Comparison of ENCODE assay signal across 1 cellular context in the genomic region with DNA sequence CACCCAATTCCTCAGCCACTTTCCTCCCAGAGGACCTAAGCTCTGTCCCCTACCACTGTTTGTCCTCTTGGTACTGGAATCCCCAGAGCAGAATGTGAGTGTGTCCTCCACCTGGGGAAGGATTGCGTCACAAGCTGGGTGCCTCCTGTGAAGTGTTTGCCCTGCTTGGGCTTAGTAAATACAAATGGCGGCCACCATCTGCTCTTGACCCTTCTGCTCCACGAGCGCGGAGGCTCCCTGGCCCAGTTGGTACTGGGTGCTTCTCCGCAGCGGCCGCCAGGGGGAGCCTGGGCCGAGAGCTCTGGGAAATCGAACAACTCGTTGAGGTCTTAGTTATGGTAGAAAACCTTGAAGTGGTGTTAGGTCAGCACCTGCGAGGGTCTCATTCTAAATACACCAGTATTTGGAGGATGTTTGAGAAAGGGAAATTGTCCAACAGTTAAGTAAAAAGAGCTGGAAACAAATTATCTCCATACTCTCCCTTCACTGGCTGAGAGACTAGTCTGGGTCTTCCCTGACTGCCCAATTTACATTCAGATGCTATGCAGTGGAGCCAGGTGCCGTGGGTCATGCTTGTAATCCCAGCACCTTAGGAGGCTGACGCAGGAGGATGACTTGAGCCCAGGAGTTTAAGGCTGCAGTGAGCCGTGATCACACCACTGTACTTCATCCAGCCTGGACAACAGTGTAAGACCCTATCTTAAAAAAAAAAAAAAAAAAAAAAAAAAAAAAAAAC.
TF ChIP-seq lines count a peak whose summit lies in the region.

No MANE protein-coding gene starts in this region.

TF ChIP-seq in HepG2, 621 proteins besides CTCF, POLR2A, EP300 and RAD21 (continued from another document and continues in another):
- TF ChIP-seq, protein P1, sequence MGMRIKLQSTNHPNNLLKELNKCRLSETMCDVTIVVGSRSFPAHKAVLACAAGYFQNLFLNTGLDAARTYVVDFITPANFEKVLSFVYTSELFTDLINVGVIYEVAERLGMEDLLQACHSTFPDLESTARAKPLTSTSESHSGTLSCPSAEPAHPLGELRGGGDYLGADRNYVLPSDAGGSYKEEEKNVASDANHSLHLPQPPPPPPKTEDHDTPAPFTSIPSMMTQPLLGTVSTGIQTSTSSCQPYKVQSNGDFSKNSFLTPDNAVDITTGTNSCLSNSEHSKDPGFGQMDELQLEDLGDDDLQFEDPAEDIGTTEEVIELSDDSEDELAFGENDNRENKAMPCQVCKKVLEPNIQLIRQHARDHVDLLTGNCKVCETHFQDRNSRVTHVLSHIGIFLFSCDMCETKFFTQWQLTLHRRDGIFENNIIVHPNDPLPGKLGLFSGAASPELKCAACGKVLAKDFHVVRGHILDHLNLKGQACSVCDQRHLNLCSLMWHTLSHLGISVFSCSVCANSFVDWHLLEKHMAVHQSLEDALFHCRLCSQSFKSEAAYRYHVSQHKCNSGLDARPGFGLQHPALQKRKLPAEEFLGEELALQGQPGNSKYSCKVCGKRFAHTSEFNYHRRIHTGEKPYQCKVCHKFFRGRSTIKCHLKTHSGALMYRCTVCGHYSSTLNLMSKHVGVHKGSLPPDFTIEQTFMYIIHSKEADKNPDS (CRISPR knock-in tag; IDR thresholded peaks at IDR 0.05), result no peak
- TF ChIP-seq NR2C2 (CRISPR knock-in tag; IDR thresholded peaks at IDR 0.05; ENCODE audit: borderline replicate concordance), result peak; percentile 91
- peak; percentile 70 for TF ChIP-seq GATAD1 (CRISPR knock-in tag; IDR thresholded peaks at IDR 0.05)
- TF ChIP-seq ZNF616 (CRISPR knock-in tag; IDR thresholded peaks at IDR 0.05; ENCODE audit: low read depth), result peak; percentile 50; the same call in 1 of the 2 replicates
- no peak for TF ChIP-seq ZNF850 (CRISPR knock-in tag; conservative IDR thresholded peaks at IDR 0.05)
- TF ChIP-seq, protein P2, sequence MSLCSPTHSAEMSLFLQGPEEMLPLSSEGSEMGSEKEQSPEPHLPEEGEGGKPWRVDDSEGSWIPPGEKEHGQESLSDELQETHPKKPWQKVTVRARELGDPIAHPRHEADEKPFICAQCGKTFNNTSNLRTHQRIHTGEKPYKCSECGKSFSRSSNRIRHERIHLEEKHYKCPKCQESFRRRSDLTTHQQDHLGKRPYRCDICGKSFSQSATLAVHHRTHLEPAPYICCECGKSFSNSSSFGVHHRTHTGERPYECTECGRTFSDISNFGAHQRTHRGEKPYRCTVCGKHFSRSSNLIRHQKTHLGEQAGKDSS (CRISPR knock-in tag; IDR thresholded peaks at IDR 0.05; ENCODE audit: borderline replicate concordance, low read depth), result peak; percentile 86; the same call in 1 of the 2 replicates
- TF ChIP-seq U2AF2 (IDR thresholded peaks at IDR 0.05; ENCODE audit: low read depth, low read length), result no peak
- TF ChIP-seq, protein P3, sequence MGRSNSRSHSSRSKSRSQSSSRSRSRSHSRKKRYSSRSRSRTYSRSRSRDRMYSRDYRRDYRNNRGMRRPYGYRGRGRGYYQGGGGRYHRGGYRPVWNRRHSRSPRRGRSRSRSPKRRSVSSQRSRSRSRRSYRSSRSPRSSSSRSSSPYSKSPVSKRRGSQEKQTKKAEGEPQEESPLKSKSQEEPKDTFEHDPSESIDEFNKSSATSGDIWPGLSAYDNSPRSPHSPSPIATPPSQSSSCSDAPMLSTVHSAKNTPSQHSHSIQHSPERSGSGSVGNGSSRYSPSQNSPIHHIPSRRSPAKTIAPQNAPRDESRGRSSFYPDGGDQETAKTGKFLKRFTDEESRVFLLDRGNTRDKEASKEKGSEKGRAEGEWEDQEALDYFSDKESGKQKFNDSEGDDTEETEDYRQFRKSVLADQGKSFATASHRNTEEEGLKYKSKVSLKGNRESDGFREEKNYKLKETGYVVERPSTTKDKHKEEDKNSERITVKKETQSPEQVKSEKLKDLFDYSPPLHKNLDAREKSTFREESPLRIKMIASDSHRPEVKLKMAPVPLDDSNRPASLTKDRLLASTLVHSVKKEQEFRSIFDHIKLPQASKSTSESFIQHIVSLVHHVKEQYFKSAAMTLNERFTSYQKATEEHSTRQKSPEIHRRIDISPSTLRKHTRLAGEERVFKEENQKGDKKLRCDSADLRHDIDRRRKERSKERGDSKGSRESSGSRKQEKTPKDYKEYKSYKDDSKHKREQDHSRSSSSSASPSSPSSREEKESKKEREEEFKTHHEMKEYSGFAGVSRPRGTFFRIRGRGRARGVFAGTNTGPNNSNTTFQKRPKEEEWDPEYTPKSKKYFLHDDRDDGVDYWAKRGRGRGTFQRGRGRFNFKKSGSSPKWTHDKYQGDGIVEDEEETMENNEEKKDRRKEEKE (IDR thresholded peaks at IDR 0.05), result no peak
- no peak for TF ChIP-seq MTF2 (CRISPR knock-in tag; IDR thresholded peaks at IDR 0.05; ENCODE audit: borderline replicate concordance)
- no peak for TF ChIP-seq XBP1 (CRISPR knock-in tag; IDR thresholded peaks at IDR 0.05)
- TF ChIP-seq NRL (CRISPR knock-in tag; IDR thresholded peaks at IDR 0.05; ENCODE audit: borderline replicate concordance), result 0 out of 2 replicates have a peak, but pooled peaks have one; percentile 40
- TF ChIP-seq ZNF101 (CRISPR knock-in tag; IDR thresholded peaks at IDR 0.05; ENCODE audit: borderline replicate concordance, low read depth), result no peak
- TF ChIP-seq ZNF816 (CRISPR knock-in tag; IDR thresholded peaks at IDR 0.05; ENCODE audit: borderline replicate concordance), result no peak
- no peak for TF ChIP-seq TCF12 (IDR thresholded peaks at IDR 0.05)
- TF ChIP-seq TCF12 (CRISPR knock-in tag; IDR thresholded peaks at IDR 0.05), result 0 out of 2 replicates have a peak, but pooled peaks have one; percentile 63
- TF ChIP-seq, protein P4, sequence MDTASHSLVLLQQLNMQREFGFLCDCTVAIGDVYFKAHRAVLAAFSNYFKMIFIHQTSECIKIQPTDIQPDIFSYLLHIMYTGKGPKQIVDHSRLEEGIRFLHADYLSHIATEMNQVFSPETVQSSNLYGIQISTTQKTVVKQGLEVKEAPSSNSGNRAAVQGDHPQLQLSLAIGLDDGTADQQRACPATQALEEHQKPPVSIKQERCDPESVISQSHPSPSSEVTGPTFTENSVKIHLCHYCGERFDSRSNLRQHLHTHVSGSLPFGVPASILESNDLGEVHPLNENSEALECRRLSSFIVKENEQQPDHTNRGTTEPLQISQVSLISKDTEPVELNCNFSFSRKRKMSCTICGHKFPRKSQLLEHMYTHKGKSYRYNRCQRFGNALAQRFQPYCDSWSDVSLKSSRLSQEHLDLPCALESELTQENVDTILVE (CRISPR knock-in tag; IDR thresholded peaks at IDR 0.05), result peak; percentile 66
- TF ChIP-seq, protein P5, sequence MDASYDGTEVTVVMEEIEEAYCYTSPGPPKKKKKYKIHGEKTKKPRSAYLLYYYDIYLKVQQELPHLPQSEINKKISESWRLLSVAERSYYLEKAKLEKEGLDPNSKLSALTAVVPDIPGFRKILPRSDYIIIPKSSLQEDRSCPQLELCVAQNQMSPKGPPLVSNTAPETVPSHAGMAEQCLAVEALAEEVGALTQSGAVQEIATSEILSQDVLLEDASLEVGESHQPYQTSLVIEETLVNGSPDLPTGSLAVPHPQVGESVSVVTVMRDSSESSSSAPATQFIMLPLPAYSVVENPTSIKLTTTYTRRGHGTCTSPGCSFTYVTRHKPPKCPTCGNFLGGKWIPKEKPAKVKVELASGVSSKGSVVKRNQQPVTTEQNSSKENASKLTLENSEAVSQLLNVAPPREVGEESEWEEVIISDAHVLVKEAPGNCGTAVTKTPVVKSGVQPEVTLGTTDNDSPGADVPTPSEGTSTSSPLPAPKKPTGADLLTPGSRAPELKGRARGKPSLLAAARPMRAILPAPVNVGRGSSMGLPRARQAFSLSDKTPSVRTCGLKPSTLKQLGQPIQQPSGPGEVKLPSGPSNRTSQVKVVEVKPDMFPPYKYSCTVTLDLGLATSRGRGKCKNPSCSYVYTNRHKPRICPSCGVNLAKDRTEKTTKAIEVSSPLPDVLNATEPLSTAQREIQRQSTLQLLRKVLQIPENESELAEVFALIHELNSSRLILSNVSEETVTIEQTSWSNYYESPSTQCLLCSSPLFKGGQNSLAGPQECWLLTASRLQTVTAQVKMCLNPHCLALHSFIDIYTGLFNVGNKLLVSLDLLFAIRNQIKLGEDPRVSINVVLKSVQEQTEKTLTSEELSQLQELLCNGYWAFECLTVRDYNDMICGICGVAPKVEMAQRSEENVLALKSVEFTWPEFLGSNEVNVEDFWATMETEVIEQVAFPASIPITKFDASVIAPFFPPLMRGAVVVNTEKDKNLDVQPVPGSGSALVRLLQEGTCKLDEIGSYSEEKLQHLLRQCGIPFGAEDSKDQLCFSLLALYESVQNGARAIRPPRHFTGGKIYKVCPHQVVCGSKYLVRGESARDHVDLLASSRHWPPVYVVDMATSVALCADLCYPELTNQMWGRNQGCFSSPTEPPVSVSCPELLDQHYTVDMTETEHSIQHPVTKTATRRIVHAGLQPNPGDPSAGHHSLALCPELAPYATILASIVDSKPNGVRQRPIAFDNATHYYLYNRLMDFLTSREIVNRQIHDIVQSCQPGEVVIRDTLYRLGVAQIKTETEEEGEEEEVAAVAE (CRISPR knock-in tag; IDR thresholded peaks at IDR 0.05; ENCODE audit: borderline replicate concordance), result no peak; the same call in 1 of the 2 replicates
- TF ChIP-seq HDAC6 (IDR thresholded peaks at IDR 0.05; ENCODE audit: low read depth, low read length), result no peak
- TF ChIP-seq MEIS2 (CRISPR knock-in tag; IDR thresholded peaks at IDR 0.05), result peak; percentile 71; the same call in 1 of the 2 replicates
- peak; percentile 86 for TF ChIP-seq SKI (IDR thresholded peaks at IDR 0.05; ENCODE audit: partially characterized antibody)
- TF ChIP-seq, protein P6, sequence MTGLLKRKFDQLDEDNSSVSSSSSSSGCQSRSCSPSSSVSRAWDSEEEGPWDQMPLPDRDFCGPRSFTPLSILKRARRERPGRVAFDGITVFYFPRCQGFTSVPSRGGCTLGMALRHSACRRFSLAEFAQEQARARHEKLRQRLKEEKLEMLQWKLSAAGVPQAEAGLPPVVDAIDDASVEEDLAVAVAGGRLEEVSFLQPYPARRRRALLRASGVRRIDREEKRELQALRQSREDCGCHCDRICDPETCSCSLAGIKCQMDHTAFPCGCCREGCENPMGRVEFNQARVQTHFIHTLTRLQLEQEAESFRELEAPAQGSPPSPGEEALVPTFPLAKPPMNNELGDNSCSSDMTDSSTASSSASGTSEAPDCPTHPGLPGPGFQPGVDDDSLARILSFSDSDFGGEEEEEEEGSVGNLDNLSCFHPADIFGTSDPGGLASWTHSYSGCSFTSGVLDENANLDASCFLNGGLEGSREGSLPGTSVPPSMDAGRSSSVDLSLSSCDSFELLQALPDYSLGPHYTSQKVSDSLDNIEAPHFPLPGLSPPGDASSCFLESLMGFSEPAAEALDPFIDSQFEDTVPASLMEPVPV (CRISPR knock-in tag; IDR thresholded peaks at IDR 0.05), result peak; percentile 64; the same call in 1 of the 2 replicates
- peak; percentile 88 for TF ChIP-seq MED1 (CRISPR knock-in tag; IDR thresholded peaks at IDR 0.05)
- TF ChIP-seq TAF1 (CRISPR knock-in tag; IDR thresholded peaks at IDR 0.05), result no peak
- no peak for TF ChIP-seq AGO1 (IDR thresholded peaks at IDR 0.05; ENCODE audit: low read depth, low read length, poor library complexity, severe bottlenecking)
- TF ChIP-seq, protein P7, sequence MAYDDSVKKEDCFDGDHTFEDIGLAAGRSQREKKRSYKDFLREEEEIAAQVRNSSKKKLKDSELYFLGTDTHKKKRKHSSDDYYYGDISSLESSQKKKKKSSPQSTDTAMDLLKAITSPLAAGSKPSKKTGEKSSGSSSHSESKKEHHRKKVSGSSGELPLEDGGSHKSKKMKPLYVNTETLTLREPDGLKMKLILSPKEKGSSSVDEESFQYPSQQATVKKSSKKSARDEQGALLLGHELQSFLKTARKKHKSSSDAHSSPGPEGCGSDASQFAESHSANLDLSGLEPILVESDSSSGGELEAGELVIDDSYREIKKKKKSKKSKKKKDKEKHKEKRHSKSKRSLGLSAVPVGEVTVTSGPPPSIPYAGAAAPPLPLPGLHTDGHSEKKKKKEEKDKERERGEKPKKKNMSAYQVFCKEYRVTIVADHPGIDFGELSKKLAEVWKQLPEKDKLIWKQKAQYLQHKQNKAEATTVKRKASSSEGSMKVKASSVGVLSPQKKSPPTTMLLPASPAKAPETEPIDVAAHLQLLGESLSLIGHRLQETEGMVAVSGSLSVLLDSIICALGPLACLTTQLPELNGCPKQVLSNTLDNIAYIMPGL (CRISPR knock-in tag; IDR thresholded peaks at IDR 0.05; ENCODE audit: borderline replicate concordance in 1 of 2, low read depth in 1 of 2), result peak; percentile 68 to 82; a peak in 3 of 4 replicates
- no peak; the same call in 1 of the 2 replicates for TF ChIP-seq SP2 (CRISPR knock-in tag; IDR thresholded peaks at IDR 0.05)
- no peak for TF ChIP-seq PCBP2 (optimal IDR thresholded peaks at IDR 0.05; ENCODE audit: low read depth, low read length, poor library complexity, severe bottlenecking)
- TF ChIP-seq NBN (conservative IDR thresholded peaks at IDR 0.05), result no peak
- peak; percentile 86 for TF ChIP-seq FOXC1 (CRISPR knock-in tag; IDR thresholded peaks at IDR 0.05; ENCODE audit: borderline replicate concordance)
- TF ChIP-seq MAFK (conservative IDR thresholded peaks at IDR 0.05 in 1 of 2, IDR thresholded peaks at IDR 0.05 in 1 of 2; ENCODE audit: low read length in 2 of 2), result no peak
- 0 out of 2 replicates have a peak, but pooled peaks have one; percentile 81 for TF ChIP-seq BRCA1 (CRISPR knock-in tag; IDR thresholded peaks at IDR 0.05)
- TF ChIP-seq ZNF598 (CRISPR knock-in tag; IDR thresholded peaks at IDR 0.05; ENCODE audit: borderline replicate concordance), result no peak; the same call in 1 of the 2 replicates
- TF ChIP-seq, protein P8, sequence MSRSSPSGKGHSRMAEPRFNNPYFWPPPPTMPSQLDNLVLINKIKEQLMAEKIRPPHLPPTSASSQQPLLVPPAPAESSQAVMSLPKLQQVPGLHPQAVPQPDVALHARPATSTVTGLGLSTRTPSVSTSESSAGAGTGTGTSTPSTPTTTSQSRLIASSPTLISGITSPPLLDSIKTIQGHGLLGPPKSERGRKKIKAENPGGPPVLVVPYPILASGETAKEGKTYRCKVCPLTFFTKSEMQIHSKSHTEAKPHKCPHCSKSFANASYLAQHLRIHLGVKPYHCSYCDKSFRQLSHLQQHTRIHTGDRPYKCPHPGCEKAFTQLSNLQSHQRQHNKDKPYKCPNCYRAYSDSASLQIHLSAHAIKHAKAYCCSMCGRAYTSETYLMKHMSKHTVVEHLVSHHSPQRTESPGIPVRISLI (CRISPR knock-in tag; IDR thresholded peaks at IDR 0.05; ENCODE audit: borderline replicate concordance), result peak; percentile 47; the same call in 1 of the 2 replicates
- no peak for TF ChIP-seq ZNF781 (CRISPR knock-in tag; IDR thresholded peaks at IDR 0.05; ENCODE audit: borderline replicate concordance, not compliant biosample characterization)
- TF ChIP-seq ZNF510 (CRISPR knock-in tag; IDR thresholded peaks at IDR 0.05; ENCODE audit: low read depth), result no peak
- TF ChIP-seq, protein P9, sequence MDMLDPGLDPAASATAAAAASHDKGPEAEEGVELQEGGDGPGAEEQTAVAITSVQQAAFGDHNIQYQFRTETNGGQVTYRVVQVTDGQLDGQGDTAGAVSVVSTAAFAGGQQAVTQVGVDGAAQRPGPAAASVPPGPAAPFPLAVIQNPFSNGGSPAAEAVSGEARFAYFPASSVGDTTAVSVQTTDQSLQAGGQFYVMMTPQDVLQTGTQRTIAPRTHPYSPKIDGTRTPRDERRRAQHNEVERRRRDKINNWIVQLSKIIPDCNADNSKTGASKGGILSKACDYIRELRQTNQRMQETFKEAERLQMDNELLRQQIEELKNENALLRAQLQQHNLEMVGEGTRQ (IDR thresholded peaks at IDR 0.05; ENCODE audit: low read depth, low read length), result no peak
- TF ChIP-seq, protein P9 (CRISPR knock-in tag; IDR thresholded peaks at IDR 0.05; ENCODE audit: borderline replicate concordance), result no peak
- TF ChIP-seq NR2F1 (CRISPR knock-in tag; IDR thresholded peaks at IDR 0.05), result peak; percentile 92 to 96
